Comparison of ENCODE assay signal across 21 cellular contexts in the genomic region with DNA sequence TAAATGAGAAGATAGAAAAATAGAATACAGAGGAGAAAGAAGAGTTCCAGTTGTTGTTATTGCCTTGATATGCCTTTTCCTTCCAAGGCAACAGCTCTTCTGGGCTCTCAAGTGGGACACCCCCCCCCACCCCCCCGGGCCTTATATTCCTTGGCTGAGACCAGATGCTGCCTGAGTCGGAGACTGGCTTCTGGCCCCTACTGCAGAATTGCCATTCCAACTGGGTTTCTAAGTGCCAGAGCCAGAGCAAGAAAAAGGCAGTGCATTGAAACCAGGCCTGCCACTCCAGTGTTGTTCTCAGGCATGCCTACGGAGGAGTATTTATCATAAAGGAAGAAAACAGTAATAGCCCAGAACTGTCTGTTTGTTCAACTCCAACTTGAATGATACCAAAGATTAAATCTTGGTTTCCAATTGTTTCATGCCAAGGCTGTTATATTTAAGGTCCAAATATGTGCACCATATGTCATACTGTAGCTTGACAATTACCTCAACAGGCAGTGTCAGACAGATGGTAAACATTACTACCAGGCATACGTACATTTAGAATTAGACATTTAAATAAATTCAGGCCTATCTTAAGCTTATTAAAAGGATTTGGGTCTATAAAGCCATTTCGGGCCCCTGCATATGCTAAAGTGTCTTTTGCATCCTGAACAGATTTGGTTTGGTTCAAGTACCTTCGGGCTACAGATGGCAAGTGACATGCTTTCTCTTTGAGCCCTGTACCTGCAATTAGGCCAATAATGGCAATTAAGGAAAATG.
"Had no signal": no experiment of that assay in that cellular context is flagged by ENCODE, and none has a peak within 500 bp of the region (broad histone marks: within the 10 kb centered on the region; RNA-seq: fewer than 3 reads in every experiment).

No MANE protein-coding gene starts in this region.

- H3K27me3 ChIP-seq: breast epithelium, neural progenitor cell, pancreas, sigmoid colon, stomach had no signal

- H3K4me1 ChIP-seq: breast epithelium, neural progenitor cell, pancreas had no signal

- ATAC-seq: activated naive CD8-positive, alpha-beta T cell treated with anti-CD3 and anti-CD28 coated beads, Interleukin-2, amount 50 U/mL, for 24 hours; activated T-helper 17 cell treated with anti-CD3 and anti-CD28 coated beads, Interleukin-2, amount 50 U/mL, for 72 hours; effector memory CD8-positive, alpha-beta T cell; lower lobe of right lung; pancreas had no signal

- DNase-seq: activated CD4-positive, alpha-beta T cell treated with anti-CD3 and anti-CD28 coated beads for 1 hour; activated CD4-positive, alpha-beta T cell treated with anti-CD3 and anti-CD28 coated beads, Interleukin-2, amount 50 U/mL, for 4 hours; activated naive CD4-positive, alpha-beta T cell treated with anti-CD3 and anti-CD28 coated beads for 36 hours; activated naive CD8-positive, alpha-beta T cell treated with anti-CD3 and anti-CD28 coated beads, Interleukin-2, amount 50 U/mL, for 24 hours; aorta; dermis blood vessel endothelial cell; effector memory CD8-positive, alpha-beta T cell; heart left ventricle; immature natural killer cell; left cardiac atrium; lower lobe of right lung; midbrain; pancreas; sigmoid colon; stimulated activated CD4-positive, alpha-beta T cell treated with anti-CD3 and anti-CD28 coated beads, Interleukin-1b, Interleukin-23, amount 100 ng/mL, for 48 hours; stomach; T1000 had no signal

- H3K9me3 ChIP-seq: breast epithelium, heart left ventricle, lower lobe of right lung, pancreas, sigmoid colon, stomach, thoracic aorta had no signal

- H3K27ac ChIP-seq: breast epithelium, lower lobe of right lung, neural progenitor cell, pancreas, sigmoid colon, stomach had no signal

- H3K4me3 ChIP-seq: breast epithelium, heart left ventricle, lower lobe of right lung, neural progenitor cell, pancreas, sigmoid colon, stomach, thoracic aorta had no signal

- H3K36me3 ChIP-seq: breast epithelium, heart left ventricle, lower lobe of right lung, neural progenitor cell, pancreas, sigmoid colon, stomach, thoracic aorta had no signal
